In the genomic region with DNA sequence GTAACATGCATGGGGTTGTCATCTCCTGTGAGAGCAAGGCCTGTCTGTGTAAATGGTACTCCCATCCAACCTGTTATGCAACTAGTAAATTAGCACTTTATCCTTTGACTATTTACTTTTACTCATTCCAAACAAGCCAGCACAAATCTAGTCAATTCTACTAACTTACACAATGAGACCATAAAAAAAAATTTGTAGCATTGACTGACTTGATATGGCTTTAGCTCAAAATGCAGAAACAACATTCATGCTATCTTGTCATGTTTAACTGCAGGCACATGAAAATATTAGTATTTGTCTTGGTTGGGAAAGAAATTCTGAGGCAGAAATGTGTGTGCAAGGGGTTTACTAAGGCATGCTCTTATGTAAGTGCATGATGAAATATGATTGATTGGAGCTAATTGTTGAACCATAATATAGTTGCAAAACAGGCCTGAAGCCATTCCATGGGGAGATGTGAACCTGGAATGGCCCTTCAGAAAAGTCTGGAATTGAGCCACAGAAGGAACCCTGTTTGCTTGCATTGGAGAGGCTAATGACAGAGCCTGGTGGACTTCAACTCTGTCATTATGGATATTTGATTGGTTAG, we compare ENCODE assay signal across 1 cellular context.
TF ChIP-seq lines count a peak whose summit lies in the region.

No MANE protein-coding gene starts in this region.

TF ChIP-seq in HepG2, 621 proteins besides CTCF, POLR2A, EP300 and RAD21 (continued from another document):
- TF ChIP-seq, protein P1, sequence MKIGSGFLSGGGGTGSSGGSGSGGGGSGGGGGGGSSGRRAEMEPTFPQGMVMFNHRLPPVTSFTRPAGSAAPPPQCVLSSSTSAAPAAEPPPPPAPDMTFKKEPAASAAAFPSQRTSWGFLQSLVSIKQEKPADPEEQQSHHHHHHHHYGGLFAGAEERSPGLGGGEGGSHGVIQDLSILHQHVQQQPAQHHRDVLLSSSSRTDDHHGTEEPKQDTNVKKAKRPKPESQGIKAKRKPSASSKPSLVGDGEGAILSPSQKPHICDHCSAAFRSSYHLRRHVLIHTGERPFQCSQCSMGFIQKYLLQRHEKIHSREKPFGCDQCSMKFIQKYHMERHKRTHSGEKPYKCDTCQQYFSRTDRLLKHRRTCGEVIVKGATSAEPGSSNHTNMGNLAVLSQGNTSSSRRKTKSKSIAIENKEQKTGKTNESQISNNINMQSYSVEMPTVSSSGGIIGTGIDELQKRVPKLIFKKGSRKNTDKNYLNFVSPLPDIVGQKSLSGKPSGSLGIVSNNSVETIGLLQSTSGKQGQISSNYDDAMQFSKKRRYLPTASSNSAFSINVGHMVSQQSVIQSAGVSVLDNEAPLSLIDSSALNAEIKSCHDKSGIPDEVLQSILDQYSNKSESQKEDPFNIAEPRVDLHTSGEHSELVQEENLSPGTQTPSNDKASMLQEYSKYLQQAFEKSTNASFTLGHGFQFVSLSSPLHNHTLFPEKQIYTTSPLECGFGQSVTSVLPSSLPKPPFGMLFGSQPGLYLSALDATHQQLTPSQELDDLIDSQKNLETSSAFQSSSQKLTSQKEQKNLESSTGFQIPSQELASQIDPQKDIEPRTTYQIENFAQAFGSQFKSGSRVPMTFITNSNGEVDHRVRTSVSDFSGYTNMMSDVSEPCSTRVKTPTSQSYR (CRISPR knock-in tag; IDR thresholded peaks at IDR 0.05; ENCODE audit: borderline replicate concordance): no peak
- TF ChIP-seq, protein P2, sequence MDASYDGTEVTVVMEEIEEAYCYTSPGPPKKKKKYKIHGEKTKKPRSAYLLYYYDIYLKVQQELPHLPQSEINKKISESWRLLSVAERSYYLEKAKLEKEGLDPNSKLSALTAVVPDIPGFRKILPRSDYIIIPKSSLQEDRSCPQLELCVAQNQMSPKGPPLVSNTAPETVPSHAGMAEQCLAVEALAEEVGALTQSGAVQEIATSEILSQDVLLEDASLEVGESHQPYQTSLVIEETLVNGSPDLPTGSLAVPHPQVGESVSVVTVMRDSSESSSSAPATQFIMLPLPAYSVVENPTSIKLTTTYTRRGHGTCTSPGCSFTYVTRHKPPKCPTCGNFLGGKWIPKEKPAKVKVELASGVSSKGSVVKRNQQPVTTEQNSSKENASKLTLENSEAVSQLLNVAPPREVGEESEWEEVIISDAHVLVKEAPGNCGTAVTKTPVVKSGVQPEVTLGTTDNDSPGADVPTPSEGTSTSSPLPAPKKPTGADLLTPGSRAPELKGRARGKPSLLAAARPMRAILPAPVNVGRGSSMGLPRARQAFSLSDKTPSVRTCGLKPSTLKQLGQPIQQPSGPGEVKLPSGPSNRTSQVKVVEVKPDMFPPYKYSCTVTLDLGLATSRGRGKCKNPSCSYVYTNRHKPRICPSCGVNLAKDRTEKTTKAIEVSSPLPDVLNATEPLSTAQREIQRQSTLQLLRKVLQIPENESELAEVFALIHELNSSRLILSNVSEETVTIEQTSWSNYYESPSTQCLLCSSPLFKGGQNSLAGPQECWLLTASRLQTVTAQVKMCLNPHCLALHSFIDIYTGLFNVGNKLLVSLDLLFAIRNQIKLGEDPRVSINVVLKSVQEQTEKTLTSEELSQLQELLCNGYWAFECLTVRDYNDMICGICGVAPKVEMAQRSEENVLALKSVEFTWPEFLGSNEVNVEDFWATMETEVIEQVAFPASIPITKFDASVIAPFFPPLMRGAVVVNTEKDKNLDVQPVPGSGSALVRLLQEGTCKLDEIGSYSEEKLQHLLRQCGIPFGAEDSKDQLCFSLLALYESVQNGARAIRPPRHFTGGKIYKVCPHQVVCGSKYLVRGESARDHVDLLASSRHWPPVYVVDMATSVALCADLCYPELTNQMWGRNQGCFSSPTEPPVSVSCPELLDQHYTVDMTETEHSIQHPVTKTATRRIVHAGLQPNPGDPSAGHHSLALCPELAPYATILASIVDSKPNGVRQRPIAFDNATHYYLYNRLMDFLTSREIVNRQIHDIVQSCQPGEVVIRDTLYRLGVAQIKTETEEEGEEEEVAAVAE (CRISPR knock-in tag; IDR thresholded peaks at IDR 0.05; ENCODE audit: borderline replicate concordance): 0 out of 2 replicates have a peak, but pooled peaks have one; percentile 69
- TF ChIP-seq SALL1 (CRISPR knock-in tag; IDR thresholded peaks at IDR 0.05) (peak; percentile 97), ELF3 (CRISPR knock-in tag; IDR thresholded peaks at IDR 0.05) (peak; percentile 61; the same call in 1 of the 2 replicates)
